In genomic region chr19:32674959-32675719, GRCh38 we compare ENCODE assay signal across 8 cellular contexts. TPM values are rescaled to one million over a fixed set of nuclear protein-coding genes. Genes with fewer than 3 reads are reported as not detected.
DNase-seq lines count a peak whose midpoint lies in the region; ATAC-seq, FAIRE-seq and TF ChIP-seq lines count a peak whose summit lies in the region.

Gene ANKRD27 (minus strand): TSS chr19:32675180. CDS start chr19:32659015, 16,165 bp downstream.

- H3K27me3 ChIP-seq in heart right ventricle = peaks cover 0 to 33% (median 8%) of the 10 kb centered on the region in 7 donors
- H3K27me3 ChIP-seq in upper lobe of right lung = peaks cover 22% of the 10 kb centered on the region

- peak; percentile 67; the same call in 1 of the 2 replicates for TF ChIP-seq POLR2A in GM12892 (IDR thresholded peaks at IDR 0.05; ENCODE audit: low read depth, low read length)

- TF ChIP-seq CTCF in heart right ventricle (IDR thresholded peaks at IDR 0.05) (no peak), upper lobe of right lung (IDR thresholded peaks at IDR 0.05) (no peak)

- intact Hi-C loops in heart right ventricle (cut with DNase I) (loop anchor here in 1 of 10 donors (2.0 kb wide), 1 partner anchor 16 kb away; the partner anchor contains the start of gene NUDT19), posterior vena cava (cut with DNase I) (no loop called here), upper lobe of right lung (cut with DNase I) (no loop called here)

- whole genome bisulfite sequencing in heart right ventricle, 2 donors = 0 to 1% methylated on average over 66 to 71 of the region's 71 CpGs

- H3K27ac ChIP-seq in heart right ventricle (peak within 1 kb of the TSS in 9 of 10 donors; percentile 81 to 90 (median 85)), upper lobe of right lung (peak within 1 kb of the TSS; percentile 81)

- peaks cover 4 to 50% (median 30%) of the 10 kb centered on the region in 9 donors for H3K4me1 ChIP-seq in heart right ventricle
- peaks cover 26% of the 10 kb centered on the region for H3K4me1 ChIP-seq in upper lobe of right lung

- FAIRE-seq in GM12892 (lab: Jason Lieb, UNC) = peak; percentile 94

- H3K36me3 ChIP-seq in heart right ventricle (peaks cover 0 to 4% (median 0%) of the 10 kb centered on the region in 9 donors), upper lobe of right lung (no peaks in the 10 kb centered on the region)

- DNase-seq in GM12892 (ENCODE audit: insufficient read length) (peak; percentile 93), NCI-H146 (lab: John Stamatoyannopoulos, UW) (peak; percentile 99), T-helper 1 cell (peak; percentile 97 to 98 (median 97)), amniotic epithelial cell (ENCODE audit: low read depth) (peak; percentile 94), heart right ventricle (peak; percentile 97 to 99), posterior vena cava (ENCODE audit: low spot score) (peak; percentile 99), upper lobe of right lung (peak; percentile 99)

- no peaks in the 10 kb centered on the region for H3K9me3 ChIP-seq in heart right ventricle
- H3K9me3 ChIP-seq in upper lobe of right lung = no peaks in the 10 kb centered on the region

- peak; percentile 96 for ATAC-seq in HG02852 (IDR thresholded peaks at IDR 0.05; ENCODE audit: unreplicated experiment)
- peak; percentile 93 to 99 (median 97) for ATAC-seq in heart right ventricle
- peak; percentile 95 for ATAC-seq in upper lobe of right lung

- H3K4me3 ChIP-seq in heart right ventricle (peak within 1 kb of the TSS; percentile 48 to 97 (median 86)), upper lobe of right lung (peak within 1 kb of the TSS; percentile 81)

RNA-seq across cellular contexts. Expression of gene ANKRD27, which starts in this region (rescaled TPM):
- polyA plus RNA-seq in GM12892 (2012; ENCODE audit: missing spikeins) = 22.0 TPM
- total RNA-seq in heart right ventricle (10 to 100 TPM; 16.6 to 24.5 (median 20.0) TPM), posterior vena cava (10 to 100 TPM; 25.2 to 38.1 TPM), upper lobe of right lung (35.6 TPM)
- polyA plus RNA-seq in heart right ventricle = 10 to 100 TPM in 1 of 2 donors, 1 to 10 TPM in 1; 7.6 to 10.1 TPM

Comparison
In these comparisons a context has a peak if more than half of its experiments do, and no peak if none do; other contexts are left out.
1. Peak in every context shown above with its lines: DNase-seq, ATAC-seq, H3K4me3 ChIP-seq and H3K27ac ChIP-seq.